9 cellular contexts compared by ENCODE assay signal in the genomic region with DNA sequence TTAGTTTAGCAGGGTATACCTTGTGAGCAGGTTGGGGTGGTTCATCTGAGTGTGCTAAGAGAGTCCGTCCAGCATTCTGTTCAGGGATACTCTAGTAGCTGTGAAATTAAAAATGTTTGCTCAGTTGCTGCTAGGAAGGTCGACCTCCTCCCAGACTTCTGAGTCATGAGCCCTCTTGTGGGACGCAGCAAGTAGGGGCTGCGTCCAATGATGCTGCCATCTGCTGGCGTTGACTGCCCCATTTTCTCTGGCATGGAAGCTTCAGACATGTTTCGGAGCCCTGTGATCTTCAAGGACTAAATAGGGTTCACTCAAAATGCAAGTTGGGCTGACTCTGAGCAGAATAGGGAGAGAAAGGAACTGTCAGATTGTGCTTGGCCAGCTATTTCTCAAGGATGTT.
DNase-seq lines count a peak whose midpoint lies in the region; ATAC-seq and TF ChIP-seq lines count a peak whose summit lies in the region.
"Had no signal": no experiment of that assay in that cellular context is flagged by ENCODE, and none has a peak within 500 bp of the region (broad histone marks: within the 10 kb centered on the region; RNA-seq: fewer than 3 reads in every experiment).

No MANE protein-coding gene starts in this region.

- ATAC-seq in GM19372 (IDR thresholded peaks at IDR 0.05; ENCODE audit: low read depth, unreplicated experiment): peak; percentile 62
- ATAC-seq in left lung: peak; percentile 81
- peak; percentile 40 for ATAC-seq in stimulated activated effector memory CD8-positive, alpha-beta T cell treated with anti-CD3 and anti-CD28 coated beads, Interleukin-12 subunit alpha, Interleukin-12 subunit beta, amount 100 ng/mL, for 72 hours
- ATAC-seq in GM18498 (IDR thresholded peaks at IDR 0.05; ENCODE audit: unreplicated experiment): no peak

- no peaks in the 10 kb centered on the region for H3K4me1 ChIP-seq in left lung

- H3K4me3 ChIP-seq in BJ (ENCODE audit: low read depth, low read length): no peak overlapping the region
- H3K4me3 ChIP-seq in left lung: no peak overlapping the region

- H3K9me3 ChIP-seq in left lung: no peaks in the 10 kb centered on the region

- H3K36me3 ChIP-seq in BJ (ENCODE audit: control insufficient read depth, insufficient read depth, low read length) (no peaks in the 10 kb centered on the region), left lung (no peaks in the 10 kb centered on the region)

- no peak overlapping the region for H3K4me3 Mint-ChIP-seq in brain
- H3K4me3 Mint-ChIP-seq in stimulated activated effector memory CD8-positive, alpha-beta T cell treated with anti-CD3 and anti-CD28 coated beads, Interleukin-12 subunit alpha, Interleukin-12 subunit beta, amount 100 ng/mL, for 72 hours: no peak overlapping the region
- H3K4me3 Mint-ChIP-seq in CD14-positive monocyte: no peak overlapping the region

- peak; percentile 62 for TF ChIP-seq CTCF in BJ (IDR thresholded peaks at IDR 0.05; ENCODE audit: insufficient read depth, low read depth, low read length)
- TF ChIP-seq CTCF in brain (conservative IDR thresholded peaks at IDR 0.05): peak; percentile 64 to 66
- peak; percentile 15 to 26 for TF ChIP-seq CTCF in left lung (IDR thresholded peaks at IDR 0.05)
- no peak for TF ChIP-seq CTCF in CD14-positive monocyte (IDR thresholded peaks at IDR 0.05)

- peaks cover 4% of the 10 kb centered on the region for H3K36me3 Mint-ChIP-seq in brain
- H3K36me3 Mint-ChIP-seq in stimulated activated effector memory CD8-positive, alpha-beta T cell treated with anti-CD3 and anti-CD28 coated beads, Interleukin-12 subunit alpha, Interleukin-12 subunit beta, amount 100 ng/mL, for 72 hours: no peaks in the 10 kb centered on the region
- no peaks in the 10 kb centered on the region for H3K36me3 Mint-ChIP-seq in CD14-positive monocyte

- no peak overlapping the region for H3K27ac Mint-ChIP-seq in brain
- no peak overlapping the region for H3K27ac Mint-ChIP-seq in stimulated activated effector memory CD8-positive, alpha-beta T cell treated with anti-CD3 and anti-CD28 coated beads, Interleukin-12 subunit alpha, Interleukin-12 subunit beta, amount 100 ng/mL, for 72 hours
- H3K27ac Mint-ChIP-seq in CD14-positive monocyte: no peak overlapping the region

- POLR2A ChIA-PET in BJ (lab: Charles Lee): no interaction called here

- H3K27ac ChIP-seq in left lung: no peak overlapping the region
- H3K27ac ChIP-seq: KMS-11 had no signal

- H3K4me1 Mint-ChIP-seq in brain (no peaks in the 10 kb centered on the region), CD14-positive monocyte (no peaks in the 10 kb centered on the region)
- no peaks in the 10 kb centered on the region for H3K4me1 Mint-ChIP-seq in stimulated activated effector memory CD8-positive, alpha-beta T cell treated with anti-CD3 and anti-CD28 coated beads, Interleukin-12 subunit alpha, Interleukin-12 subunit beta, amount 100 ng/mL, for 72 hours

- no peak for DNase-seq in BJ (ENCODE audit: low read depth)
- DNase-seq in OCI-M1 (lab: John Stamatoyannopoulos, UW): peak; percentile 26
- peak in 1 of 2 donors; percentile 48 for DNase-seq in left lung
- no peak for DNase-seq in stimulated activated effector memory CD8-positive, alpha-beta T cell treated with anti-CD3 and anti-CD28 coated beads, Interleukin-12 subunit alpha, Interleukin-12 subunit beta, amount 100 ng/mL, for 72 hours (ENCODE audit: low spot score in 2 of 2)
- no peak for DNase-seq in CD14-positive monocyte (ENCODE audit: low spot score)

- H3K27me3 ChIP-seq in BJ (ENCODE audit: control insufficient read depth, insufficient read depth, low read length) (no peaks in the 10 kb centered on the region), left lung (no peaks in the 10 kb centered on the region)

- CTCF ChIA-PET in BJ (lab: Yijun Ruan, JAX): interaction anchor here (0.5 to 1.6 kb wide), 4 partner anchors 11 to 230 kb away, joined by 3 to 5 read pairs (median 4); no protein-coding TSS in a partner anchor

- H3K27me3 Mint-ChIP-seq in brain: peaks cover 3% of the 10 kb centered on the region
- peaks cover 0 to 3% (median 0%) of the 10 kb centered on the region in 3 donors for H3K27me3 Mint-ChIP-seq in CD14-positive monocyte (ENCODE audit: low read depth in 3 of 3)

- H3K9me3 Mint-ChIP-seq in brain: peaks cover 8 to 20% (median 12%) of the 10 kb centered on the region in 5 experiments
- H3K9me3 Mint-ChIP-seq in stimulated activated effector memory CD8-positive, alpha-beta T cell treated with anti-CD3 and anti-CD28 coated beads, Interleukin-12 subunit alpha, Interleukin-12 subunit beta, amount 100 ng/mL, for 72 hours: peaks cover 7% of the 10 kb centered on the region
- H3K9me3 Mint-ChIP-seq in CD14-positive monocyte: peaks cover 0 to 10% (median 8%) of the 10 kb centered on the region in 7 donors

- intact Hi-C loops in left lung (cut with DNase I): no loop called here
- intact Hi-C loops in CD14-positive monocyte (cut with micrococcal nuclease): no loop called here
